Comparison of ENCODE assay signal across 1 cellular context in the genomic region with DNA sequence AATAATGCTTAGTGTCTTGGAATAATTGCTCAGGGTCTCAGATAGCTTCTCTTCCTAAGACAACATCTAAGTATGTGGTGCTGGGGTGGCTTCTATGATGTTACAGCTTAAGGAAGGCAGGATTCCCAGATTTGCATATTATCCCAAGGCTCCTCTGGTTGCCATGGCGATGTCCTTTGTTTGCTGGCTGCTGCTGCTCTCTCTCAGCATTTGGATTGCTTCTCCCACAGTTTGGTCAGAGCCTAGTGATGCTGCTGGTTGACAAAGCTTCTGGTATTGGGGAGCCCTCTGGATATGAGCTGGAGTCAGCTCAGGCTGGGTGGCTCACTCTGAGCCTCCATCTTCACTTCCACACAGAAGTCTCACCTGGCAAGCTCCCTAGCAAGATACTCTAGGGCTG.
TF ChIP-seq lines count a peak whose summit lies in the region.

No MANE protein-coding gene starts in this region.

TF ChIP-seq in WTC11, 78 proteins besides CTCF, POLR2A, EP300 and RAD21 (continued from another document):
- TF ChIP-seq HMGA2 (CRISPR knock-in tag; IDR thresholded peaks at IDR 0.05) (no peak), IRF2 (CRISPR knock-in tag; IDR thresholded peaks at IDR 0.05; ENCODE audit: borderline replicate concordance, low read depth) (no peak), ZNF138 (CRISPR knock-in tag; conservative IDR thresholded peaks at IDR 0.05) (no peak), SMAD3 (CRISPR knock-in tag; IDR thresholded peaks at IDR 0.05; ENCODE audit: borderline replicate concordance) (no peak), ZNF512 (CRISPR knock-in tag; IDR thresholded peaks at IDR 0.05; ENCODE audit: borderline replicate concordance) (no peak), ATF1 (CRISPR knock-in tag; IDR thresholded peaks at IDR 0.05) (no peak)
